ENCODE assay signal across 1 cellular context in the genomic region with DNA sequence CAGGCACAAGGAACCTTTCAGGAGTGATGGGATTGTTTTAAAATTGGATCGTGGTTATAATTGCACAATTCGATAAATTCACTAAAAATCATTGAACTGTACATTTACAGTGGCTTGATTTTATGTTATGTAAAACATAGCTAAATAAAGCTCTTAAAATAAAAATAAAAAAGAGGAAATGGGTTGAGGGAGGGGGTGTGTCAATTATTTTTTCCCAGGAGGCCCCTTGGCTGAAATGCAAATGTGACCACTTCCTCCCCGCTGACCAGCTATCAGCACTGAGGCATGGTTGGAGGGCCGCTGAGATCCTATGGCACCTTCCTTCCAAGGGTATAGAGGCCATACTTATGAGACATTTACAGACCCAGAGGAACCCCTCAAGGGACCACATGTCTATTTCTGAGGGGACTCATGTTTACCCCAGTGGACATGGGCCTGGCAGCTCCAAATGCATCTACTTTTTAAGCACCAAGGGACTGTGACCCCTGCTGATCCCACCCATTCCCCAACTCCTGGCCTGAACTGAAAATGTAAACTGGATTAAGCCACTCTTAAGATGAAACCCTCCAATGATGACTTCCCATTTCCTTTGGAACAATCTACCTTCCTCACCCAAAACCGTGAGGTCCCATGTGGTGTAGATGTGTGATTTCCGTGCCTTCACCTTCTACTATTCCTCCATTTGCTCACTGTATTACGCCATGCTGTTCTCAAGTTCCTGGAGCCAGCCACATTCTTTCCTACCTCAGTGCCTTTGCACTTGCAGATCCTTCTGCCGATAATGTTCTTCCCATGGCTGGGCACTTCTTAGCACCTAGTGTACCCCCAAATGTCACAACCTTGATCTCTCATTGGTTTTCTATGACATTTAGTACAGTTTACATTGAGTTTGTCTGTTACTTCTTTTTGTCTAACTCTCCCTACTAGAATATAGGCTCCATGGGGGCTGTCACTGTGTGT.
TF ChIP-seq lines count a peak whose summit lies in the region.

No MANE protein-coding gene starts in this region.

TF ChIP-seq in IMR-90, 13 proteins besides CTCF, POLR2A, EP300 and RAD21:
- no peak for TF ChIP-seq BHLHE40 (IDR thresholded peaks at IDR 0.05; ENCODE audit: low read depth, low read length)
- TF ChIP-seq CHD1 (IDR thresholded peaks at IDR 0.05; ENCODE audit: low read depth, low read length) = no peak
- TF ChIP-seq ELK1 (IDR thresholded peaks at IDR 0.05; ENCODE audit: borderline replicate concordance, low read depth, low read length) = no peak
- no peak for TF ChIP-seq RCOR1 (IDR thresholded peaks at IDR 0.05; ENCODE audit: insufficient replicate concordance, low read length)
- no peak for TF ChIP-seq USF2 (IDR thresholded peaks at IDR 0.05; ENCODE audit: low read depth, low read length)
- TF ChIP-seq FOS (IDR thresholded peaks at IDR 0.05; ENCODE audit: low read depth, low read length) = no peak
- no peak for TF ChIP-seq MAZ (IDR thresholded peaks at IDR 0.05; ENCODE audit: borderline replicate concordance, low read depth, low read length)
- no peak for TF ChIP-seq MAFK (IDR thresholded peaks at IDR 0.05; ENCODE audit: low read depth, low read length)
- TF ChIP-seq SMC3 (IDR thresholded peaks at IDR 0.05; ENCODE audit: low read depth, low read length) = no peak
- TF ChIP-seq MXI1 (IDR thresholded peaks at IDR 0.05; ENCODE audit: borderline replicate concordance, low read depth, low read length) = no peak
- TF ChIP-seq RFX5 (IDR thresholded peaks at IDR 0.05; ENCODE audit: low read depth, low read length) = no peak
- no peak for TF ChIP-seq NFE2L2 (IDR thresholded peaks at IDR 0.05; ENCODE audit: low read depth, low read length)
- TF ChIP-seq CEBPB (IDR thresholded peaks at IDR 0.05; ENCODE audit: low read depth, low read length) = no peak
TF ChIP-seq in IMR-90: peak in this region for 0.
